Comparison of ENCODE assay signal across 10 cellular contexts in the genomic region with DNA sequence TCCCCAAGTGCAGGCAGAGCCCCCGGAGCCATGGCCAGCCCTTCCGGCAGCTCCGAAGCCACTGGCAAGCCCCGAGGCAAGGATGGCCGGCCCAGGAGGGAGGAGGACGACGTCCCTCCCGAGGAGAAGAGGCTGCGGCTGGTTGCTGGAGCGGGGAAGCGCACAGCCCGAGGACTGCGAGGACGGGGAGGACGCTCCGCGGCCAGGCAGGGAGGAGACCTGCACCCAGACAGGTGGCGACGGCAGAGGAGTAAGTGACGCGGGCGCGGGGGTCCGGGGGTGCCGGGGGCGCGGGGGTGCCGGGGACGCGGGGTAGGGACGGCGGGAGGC. TPM values are rescaled to one million over a fixed set of nuclear protein-coding genes. Genes with fewer than 3 reads are reported as not detected.
DNase-seq lines count a peak whose midpoint lies in the region; ATAC-seq, FAIRE-seq and TF ChIP-seq lines count a peak whose summit lies in the region.
"Not testable (repeated sequence)": the region's sequence is repeated elsewhere in the genome, so short reads cannot be mapped to it uniquely, and the experiment has no call there.
"Had no signal": no experiment of that assay in that cellular context is flagged by ENCODE, and none has a peak within 500 bp of the region (broad histone marks: within the 10 kb centered on the region; RNA-seq: fewer than 3 reads in every experiment).

No MANE protein-coding gene starts in this region.

- not testable (repeated sequence) for H3K4me1 ChIP-seq in HCT116 (ENCODE audit: control insufficient read depth in 1 of 2, insufficient read depth in 2 of 2, low read length in 2 of 2); H1 (replicated peaks in 1 of 4; ENCODE audit: control insufficient read depth in 3 of 4, insufficient read depth in 4 of 4, low read length in 3 of 4); iPS-18a (ENCODE audit: control insufficient read depth, low read depth, low read length); neural progenitor cell; thoracic aorta (ENCODE audit: control insufficient read depth in 1 of 2, low read depth in 2 of 2)

- not testable (repeated sequence) for H2BK20ac ChIP-seq in H1 (ENCODE audit: low read length)

- not testable (repeated sequence) for H3K36me3 ChIP-seq in HCT116 (ENCODE audit: control insufficient read depth in 1 of 2, insufficient read depth in 2 of 2, low read length in 2 of 2); H1 (ENCODE audit: control insufficient read depth in 2 of 4, insufficient read depth in 4 of 4, low read length in 3 of 4); iPS-18a (ENCODE audit: control insufficient read depth, low read depth, low read length); neural progenitor cell; thoracic aorta

- not testable (repeated sequence) for H2AFZ ChIP-seq in HCT116 (ENCODE audit: low read depth, low read length, poor library complexity, severe bottlenecking); H1 (ENCODE audit: low read length)
- H2AFZ ChIP-seq in neural progenitor cell (replicated peaks), result peak overlapping the region; percentile 97

- not testable (repeated sequence) for H3K27me3 ChIP-seq in HCT116 (ENCODE audit: insufficient read depth, low read length); thoracic aorta (replicated peaks; ENCODE audit: insufficient read depth)
- H3K27me3 ChIP-seq in H1 (replicated peaks in 1 of 4; ENCODE audit: control insufficient read depth in 3 of 4, extremely low read depth in 1 of 4, insufficient read depth in 3 of 4, low read length in 3 of 4) (peaks cover 7 to 13% (median 10%) of the 10 kb centered on the region in 4 experiments; a peak in 6 of 7 replicates), iPS-18a (ENCODE audit: control insufficient read depth, insufficient read depth, low read length) (peaks cover 16% of the 10 kb centered on the region), neural progenitor cell (peaks cover 26% of the 10 kb centered on the region)

- H4K91ac ChIP-seq in H1 (replicated peaks; ENCODE audit: insufficient read length, low read length), result not testable (repeated sequence)

- not testable (repeated sequence) for H3K27ac ChIP-seq in HCT116 (ENCODE audit: low read depth, low read length); H1 (ENCODE audit: low read depth, low read length); iPS-18a (ENCODE audit: low read length); neural progenitor cell; thoracic aorta

- not testable (repeated sequence) for H3K9me2 ChIP-seq in HCT116 (ENCODE audit: insufficient read depth)

- H3K27ac Mint-ChIP-seq in CD14-positive monocyte, neural progenitor cell: not testable (repeated sequence)

- FAIRE-seq in H1 (lab: Jason Lieb, UNC), result not testable (repeated sequence)

- not testable (repeated sequence) for H3K4me1 Mint-ChIP-seq in CD14-positive monocyte, neural progenitor cell

- TF ChIP-seq POLR2A in HCT116 (IDR thresholded peaks at IDR 0.05; ENCODE audit: borderline replicate concordance, extremely low read depth, insufficient read depth, insufficient read length); H1 (IDR thresholded peaks at IDR 0.05; ENCODE audit: control extremely low read depth in 1 of 2, low read depth in 2 of 2, low read length in 2 of 2): not testable (repeated sequence)

- H3K4me3 ChIP-seq in HCT116 (replicated peaks in 1 of 2; ENCODE audit: low read depth in 1 of 2, low read length in 2 of 2) (peak overlapping the region; percentile 34 to 53), H1 (ENCODE audit: extremely low read depth in 1 of 4, insufficient read depth in 2 of 4, low read depth in 3 of 4, low read length in 4 of 4) (peak overlapping the region in 2 of 4 experiments; percentile 30 to 52; a peak in 5 of 8 replicates), iPS-18a (ENCODE audit: low read length) (peak overlapping the region; percentile 47), neural progenitor cell (peak overlapping the region; percentile 48), thoracic aorta (peak overlapping the region; percentile 55)

- H4K20me1 ChIP-seq in HCT116 (ENCODE audit: insufficient read depth); H1 (replicated peaks in 1 of 2; ENCODE audit: control insufficient read depth in 1 of 2, insufficient read depth in 2 of 2, low read length in 2 of 2); neural progenitor cell (ENCODE audit: low read depth): not testable (repeated sequence)

- not testable (repeated sequence) for H3F3A ChIP-seq in neural progenitor cell (ENCODE audit: low read depth)

- not testable (repeated sequence) for H3K18ac ChIP-seq in H1 (ENCODE audit: extremely low read depth, low read length)

- not testable (repeated sequence) for H3K9me3 ChIP-seq in HCT116 (ENCODE audit: control insufficient read depth in 1 of 2, insufficient read depth in 1 of 2, low read depth in 1 of 2, low read length in 2 of 2); H1 (ENCODE audit: insufficient read depth in 2 of 2, low read depth in 1 of 2, low read length in 1 of 2); iPS-18a (ENCODE audit: control insufficient read depth, low read depth, low read length); neural progenitor cell (ENCODE audit: low read depth); thoracic aorta

- peak; percentile 24 for TF ChIP-seq CTCF in CD14-positive monocyte (IDR thresholded peaks at IDR 0.05)
- not testable (repeated sequence) for TF ChIP-seq CTCF in HCT116 (IDR thresholded peaks at IDR 0.05 in 2 of 3, conservative IDR thresholded peaks at IDR 0.05 in 1 of 3; ENCODE audit: borderline replicate concordance in 1 of 3, insufficient read depth in 1 of 3, low read depth in 2 of 3, low read length in 2 of 3); H1 (IDR thresholded peaks at IDR 0.05; ENCODE audit: control extremely low read depth in 1 of 3, insufficient read depth in 1 of 3, low read depth in 1 of 3, low read length in 3 of 3); neural progenitor cell (IDR thresholded peaks at IDR 0.05); thoracic aorta (IDR thresholded peaks at IDR 0.05)

- RAD21 ChIA-PET in HCT116 (lab: Charles Lee; ENCODE audit: low non-redundant PET in 1 of 2, low total read pairs in 2 of 2, uncharacterized antibody in 2 of 2, unreplicated experiment in 2 of 2), result not testable (repeated sequence)

- POLR2A ChIA-PET in HCT116 (lab: Charles Lee); H1 (lab: Charles Lee; ENCODE audit: partially characterized antibody): not testable (repeated sequence)

- H3K9me3 Mint-ChIP-seq in CD14-positive monocyte, neural progenitor cell: not testable (repeated sequence)

- not testable (repeated sequence) for H3K14ac ChIP-seq in H1 (ENCODE audit: insufficient read length)

- not testable (repeated sequence) for H3K23ac ChIP-seq in H1 (ENCODE audit: insufficient read length)

- not testable (repeated sequence) for H2BK15ac ChIP-seq in H1 (ENCODE audit: low read length)

- H3K4me3 Mint-ChIP-seq in CD14-positive monocyte (peak overlapping the region; percentile 43 to 67), neural progenitor cell (peak overlapping the region; percentile 74)

- H2BK5ac ChIP-seq in H1 (ENCODE audit: low read depth, low read length), result not testable (repeated sequence)

- not testable (repeated sequence) for H3K79me1 ChIP-seq in H1 (ENCODE audit: low read depth, low read length)

- not testable (repeated sequence) for H3K79me2 ChIP-seq in HCT116 (ENCODE audit: insufficient read depth, low read length); H1 (ENCODE audit: control insufficient read depth in 1 of 2, insufficient read depth in 2 of 2, low read length in 2 of 2); neural progenitor cell (ENCODE audit: low read depth)

- 0% methylated on average over 4 of the region's 32 CpGs; no CpG with 5 or more reads in 1 of the 2 experiments for WGBS in H1 (ENCODE audit: extremely low coverage in 1 of 2, insufficient coverage in 1 of 2, insufficient read length in 1 of 2, insufficient replicate concordance in 2 of 2, low coverage in 1 of 2, low lambda C conversion rate in 2 of 2, missing lambda C conversion rate in 1 of 2), 2 experiments

- peak overlapping the region; percentile 78 for H3K4me2 ChIP-seq in HCT116 (ENCODE audit: low read length)
- peak overlapping the region; percentile 38 to 75; a peak in 3 of 4 replicates for H3K4me2 ChIP-seq in H1 (ENCODE audit: insufficient read depth in 1 of 2, low read depth in 2 of 2, low read length in 2 of 2)
- peak overlapping the region; percentile 79 for H3K4me2 ChIP-seq in neural progenitor cell

- H3K36me3 Mint-ChIP-seq in CD14-positive monocyte, neural progenitor cell: not testable (repeated sequence)

- not testable (repeated sequence) for H4K5ac ChIP-seq in H1 (ENCODE audit: insufficient read length, low read depth, low read length)

- H3K27me3 Mint-ChIP-seq in CD14-positive monocyte (ENCODE audit: low read depth in 3 of 3) (peaks cover 35 to 42% (median 42%) of the 10 kb centered on the region in 3 donors), neural progenitor cell (ENCODE audit: insufficient read depth, low read depth) (peaks cover 33% of the 10 kb centered on the region)

- H2AK5ac ChIP-seq in H1 (ENCODE audit: low read depth, low read length), result not testable (repeated sequence)

- BruUV-seq in HCT116 (replicated peaks; lab: Mats Ljungman, UMichigan), result not testable (repeated sequence)

- not testable (repeated sequence) for TF ChIP-seq EP300 in H1 (IDR thresholded peaks at IDR 0.05; ENCODE audit: borderline replicate concordance in 1 of 2, low read depth in 2 of 2, low read length in 2 of 2)

- H2BK12ac ChIP-seq in H1 (ENCODE audit: low read depth, low read length), result not testable (repeated sequence)

- DNase-seq in CD14-positive monocyte (ENCODE audit: low spot score); HCT116 (ENCODE audit: low read depth, low spot score); H1 (ENCODE audit: low read depth in 1 of 2, low spot score in 2 of 2); thoracic aorta (ENCODE audit: low spot score): not testable (repeated sequence)
- DNase-seq in NCI-H748 (lab: John Stamatoyannopoulos, UW; ENCODE audit: unreplicated experiment) (peak; percentile 34), neural progenitor cell (ENCODE audit: low spot score) (peak; percentile 55)
- DNase-seq in activated naive CD4-positive, alpha-beta T cell treated with anti-CD3 and anti-CD28 coated beads, Interleukin-2, amount 50 U/mL, for 16 hours, result peak; percentile 16

- H4K8ac ChIP-seq in H1 (ENCODE audit: extremely low read depth, insufficient read depth, low read length), result not testable (repeated sequence)

- H3K4ac ChIP-seq in H1 (replicated peaks; ENCODE audit: insufficient read length, low read depth, low read length), result not testable (repeated sequence)

- ATAC-seq in HCT116; thoracic aorta (ENCODE audit: insufficient number of reproducible peaks, low FRiP score, low read depth): not testable (repeated sequence)

- intact Hi-C loops in CD14-positive monocyte (cut with micrococcal nuclease); HCT116 (cut with micrococcal nuclease): not testable (repeated sequence)

- not testable (repeated sequence) for H3K56ac ChIP-seq in H1 (replicated peaks; ENCODE audit: insufficient read length, low read depth, low read length)

- H2BK120ac ChIP-seq in H1 (replicated peaks; ENCODE audit: low read depth, low read length), result not testable (repeated sequence)

- not testable (repeated sequence) for H3K23me2 ChIP-seq in H1 (ENCODE audit: low read depth, low read length)

- H3K9ac ChIP-seq in HCT116 (ENCODE audit: low read length); H1 (replicated peaks in 1 of 4; ENCODE audit: extremely low read depth in 1 of 4, low read depth in 3 of 4, low read length in 3 of 4); iPS-18a (ENCODE audit: low read length); neural progenitor cell: not testable (repeated sequence)

- CTCF ChIA-PET in HCT116 (lab: Charles Lee), result not testable (repeated sequence)
- CTCF ChIA-PET in H1 (lab: Charles Lee; ENCODE audit: partially characterized antibody), result interaction anchor here (0.9 kb wide), 1 partner anchor 13 kb away, joined by 3 read pairs; no protein-coding TSS in a partner anchor

- TF ChIP-seq RAD21 in HCT116 (IDR thresholded peaks at IDR 0.05; ENCODE audit: low read depth); H1 (IDR thresholded peaks at IDR 0.05 in 1 of 2, conservative IDR thresholded peaks at IDR 0.05 in 1 of 2; ENCODE audit: low read depth in 2 of 2, low read length in 2 of 2): not testable (repeated sequence)

RNA-seq across cellular contexts. Expression of gene KRTAP5-11, which starts 56.8 kb away (rescaled TPM):
- polyA plus RNA-seq in CD14-positive monocyte (not detected), H1 (2011; rRNA removed) (not detected in 2 replicates)
- total RNA-seq in HCT116 (2021; ENCODE audit: unreplicated experiment) (not detected), neural progenitor cell (ENCODE audit: low replicate concordance) (not detected in 2 replicates), thoracic aorta (not detected)
- not detected in 2 replicates for polyA plus RNA-seq in HCT116 (2012)
- total RNA-seq in H1 (2021; fragmentation: NEBNext Ultra II Directional; extraction: Animal tissue kit (Norgen Biotek cat#: 25700)), result not detected in 2 replicates
- polyA plus RNA-seq in H1 (2011; cell fraction: cytosol; rRNA removed), result not detected
- polyA plus RNA-seq in H1 (2011; cell fraction: nucleus; rRNA removed), result not detected
- polyA plus RNA-seq in H1 (2012, experiment 1 of 2), result 0.33 TPM in 1 of 4 replicates, not detected in the others
- polyA plus RNA-seq in H1 (2012, experiment 2 of 2), result not detected
- not detected for polyA plus RNA-seq in H1 (2013, experiment 1 of 2)
- polyA plus RNA-seq in H1 (2013, experiment 2 of 2), result not detected
- not detected in 2 replicates for polyA minus RNA-seq in H1 (2011; rRNA and poly(A)+ RNA removed)
- not detected for polyA minus RNA-seq in H1 (2011; cell fraction: cytosol; rRNA and poly(A)+ RNA removed)
- polyA minus RNA-seq in H1 (2011; cell fraction: nucleus; rRNA and poly(A)+ RNA removed), result not detected
- total RNA-seq: lung, right atrium auricular region had no signal
- polyA plus RNA-seq: lung had no signal
